In genomic region chr20:36542516-36543186, GRCh38 we compare ENCODE assay signal across 12 cellular contexts. TPM values are rescaled to one million over a fixed set of nuclear protein-coding genes. Genes with fewer than 3 reads are reported as not detected.
DNase-seq lines count a peak whose midpoint lies in the region; ATAC-seq and TF ChIP-seq lines count a peak whose summit lies in the region.
"Had no signal": no experiment of that assay in that cellular context is flagged by ENCODE, and none has a peak within 500 bp of the region (broad histone marks: within the 10 kb centered on the region; RNA-seq: fewer than 3 reads in every experiment).

No MANE protein-coding gene starts in this region.

- H3K4me1 ChIP-seq in heart left ventricle = peaks cover 5 to 86% (median 52%) of the 10 kb centered on the region in 12 donors
- H3K4me1 ChIP-seq in vagina = peaks cover 34% of the 10 kb centered on the region

- TF ChIP-seq CTCF in heart left ventricle (IDR thresholded peaks at IDR 0.05) = no peak
- no peak for TF ChIP-seq CTCF in fibroblast of mammary gland (conservative IDR thresholded peaks at IDR 0.05; ENCODE audit: control insufficient read depth, insufficient read depth, low read depth, low read length)
- TF ChIP-seq CTCF in osteocyte (IDR thresholded peaks at IDR 0.05) = no peak
- no peak for TF ChIP-seq CTCF in vagina (IDR thresholded peaks at IDR 0.05)

- no peaks in the 10 kb centered on the region for H3K27me3 Mint-ChIP-seq in osteocyte (ENCODE audit: unreplicated experiment)

- no peaks in the 10 kb centered on the region for H3K9me3 Mint-ChIP-seq in osteocyte (ENCODE audit: unreplicated experiment)

- H3K4me3 Mint-ChIP-seq in osteocyte (ENCODE audit: unreplicated experiment) = peak overlapping the region; percentile 71

- peaks cover 3% of the 10 kb centered on the region for H3K36me3 Mint-ChIP-seq in osteocyte (ENCODE audit: unreplicated experiment)

- TF ChIP-seq POLR2A in heart left ventricle (IDR thresholded peaks at IDR 0.05) (no peak), vagina (IDR thresholded peaks at IDR 0.05) (no peak)

- peak overlapping the region; percentile 73 for H3K27ac Mint-ChIP-seq in osteocyte (ENCODE audit: unreplicated experiment)

- H3K27ac ChIP-seq in heart left ventricle (peak overlapping the region; percentile 88 to 100 (median 98)), vagina (peak overlapping the region; percentile 94)

- ATAC-seq in heart left ventricle (peak in 1 of 4 donors; percentile 0), Right ventricle myocardium superior (ENCODE audit: poor library complexity) (no peak), GM21737 (IDR thresholded peaks at IDR 0.05; ENCODE audit: unreplicated experiment) (no peak), GM21619 (IDR thresholded peaks at IDR 0.05; ENCODE audit: unreplicated experiment) (no peak)
- ATAC-seq: stimulated activated naive CD8-positive, alpha-beta T cell treated with anti-CD3 and anti-CD28 coated beads, Interleukin-15, Interleukin-2, amounts not matched to agents 100 U/mL and 50 U/mL, for 24 hours had no signal

- H3K4me3 ChIP-seq in heart left ventricle (peak overlapping the region; percentile 71 to 100 (median 92)), fibroblast of mammary gland (ENCODE audit: control insufficient read depth, low read depth, low read length) (peak overlapping the region; percentile 75), vagina (peak overlapping the region; percentile 62 to 77)

- intact Hi-C loops in heart left ventricle (cut with DNase I) = loop anchor here in 8 of 10 donors (1.0 to 10.0 kb wide), 6 partner anchors 45 to 322 kb away; a partner anchor contains a TSS
- intact Hi-C loops in Right ventricle myocardium superior (cut with DNase I) = loop anchor here (5.0 kb wide), 2 partner anchors 45 to 80 kb away; no protein-coding TSS in a partner anchor
- intact Hi-C loops in vagina (cut with DNase I) = loop anchor here (5.0 kb wide), 1 partner anchor 80 kb away; no protein-coding TSS in a partner anchor

- no peaks in the 10 kb centered on the region for H3K9me3 ChIP-seq in heart left ventricle
- no peaks in the 10 kb centered on the region for H3K9me3 ChIP-seq in vagina

- DNase-seq in heart left ventricle = no peak
- DNase-seq in Right ventricle myocardium superior = no peak
- DNase-seq in fibroblast of mammary gland (ENCODE audit: low read depth) = no peak
- no peak for DNase-seq in osteocyte (ENCODE audit: extremely low spot score, unreplicated experiment)
- no peak for DNase-seq in vagina (ENCODE audit: extremely low spot score in 2 of 2)
- DNase-seq in HUDEP-2 (lab: John Stamatoyannopoulos, UW; ENCODE audit: unreplicated experiment in 76 of 76) = no peak
- DNase-seq: KG1; NCI-H510A treated with DMSO at 0.1 percent for 48 hours; stimulated activated CD4-positive, alpha-beta T cell treated with anti-CD3 and anti-CD28 coated beads, Interleukin-12 subunit alpha, Interleukin-12 subunit beta, amount 100 ng/mL, for 4 hours had no signal

- H3K27me3 ChIP-seq in heart left ventricle = no peaks in the 10 kb centered on the region
- no peaks in the 10 kb centered on the region for H3K27me3 ChIP-seq in vagina

- peaks cover 0 to 34% (median 29%) of the 10 kb centered on the region in 9 donors for H3K36me3 ChIP-seq in heart left ventricle
- H3K36me3 ChIP-seq in vagina = peaks cover 0 to 6% of the 10 kb centered on the region in 2 donors

- 38 to 45% (median 41%) methylated on average over 9 to 10 of the region's 10 CpGs for WGBS in heart left ventricle, 4 donors

- peaks cover 50% of the 10 kb centered on the region for H3K4me1 Mint-ChIP-seq in osteocyte (ENCODE audit: unreplicated experiment)

RNA-seq across cellular contexts. Expression of gene MYL9, which starts 1.3 kb away (rescaled TPM):
- total RNA-seq in heart left ventricle = 1,000 to 10,000 TPM in 7 of 9 donors, 100 to 1,000 TPM in 2; 521 to 2,387 (median 1,751) TPM
- 1,000 to 10,000 TPM in 1 of 2 donors, 100 to 1,000 TPM in 1; 452 to 1,748 TPM for polyA plus RNA-seq in heart left ventricle
- total RNA-seq in Right ventricle myocardium superior = 1,602 TPM
- total RNA-seq in osteocyte = 197 and 200 TPM in 2 replicates
- 246 TPM for total RNA-seq in vagina

RNA-seq across cellular contexts. Expression of gene TGIF2, which starts 30.7 kb away (rescaled TPM):
- 10 to 100 TPM in 3 of 9 donors, 1 to 10 TPM in 6; 4.5 to 14.9 (median 8.2) TPM for total RNA-seq in heart left ventricle
- 1 to 10 TPM; 2.1 to 5.4 TPM for polyA plus RNA-seq in heart left ventricle
- 4.7 TPM for total RNA-seq in Right ventricle myocardium superior
- total RNA-seq in osteocyte = 29.2 and 35.0 TPM in 2 replicates
- total RNA-seq in vagina = 9.3 TPM
